In the genomic region with DNA sequence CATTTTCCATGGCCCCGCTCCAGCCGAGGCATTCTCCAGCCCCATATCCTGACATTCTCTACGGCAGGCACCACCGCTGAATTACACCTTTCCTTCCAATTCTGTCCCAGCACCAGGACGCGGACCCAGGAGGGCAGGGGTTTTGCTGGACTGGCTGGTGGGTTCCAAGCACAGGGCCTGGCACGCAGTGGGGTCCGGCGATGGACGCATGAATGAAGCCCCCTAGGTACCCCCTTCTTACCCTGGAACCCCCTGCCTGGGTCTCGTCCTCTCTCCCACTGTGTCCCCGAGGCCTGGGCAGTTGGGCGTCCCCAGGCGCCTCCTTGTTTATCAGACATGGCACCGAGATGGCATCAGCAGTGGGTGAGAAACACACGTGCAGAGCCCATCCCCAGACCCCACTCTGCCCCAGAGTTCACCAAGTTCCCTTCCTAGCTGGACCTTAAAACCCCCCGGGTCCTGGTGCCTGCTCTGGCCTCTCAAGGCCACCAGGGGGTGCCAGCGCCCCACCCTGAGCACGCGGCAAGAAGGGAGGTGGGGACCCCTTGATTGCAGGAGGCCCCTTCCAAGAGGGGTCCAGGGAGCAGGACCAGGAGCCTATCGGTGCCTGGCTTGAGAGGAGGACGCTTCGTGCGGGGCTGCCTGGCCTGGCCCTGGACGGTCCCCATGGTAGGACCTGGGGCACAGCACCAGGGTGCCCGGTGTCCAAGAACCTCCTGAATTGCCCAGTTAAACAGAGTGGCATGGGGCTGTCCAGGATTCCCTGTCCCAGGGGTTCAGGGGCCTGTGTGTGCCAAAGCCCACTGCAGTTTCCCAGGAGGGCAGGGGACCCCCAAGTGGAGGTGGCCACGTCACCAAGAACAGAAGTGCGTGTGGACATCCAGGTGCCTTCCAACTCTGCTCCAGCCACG, we compare ENCODE assay signal across 8 cellular contexts. TPM values are rescaled to one million over a fixed set of nuclear protein-coding genes. Genes with fewer than 3 reads are reported as not detected.
A peak's percentile ranks its signal among the peaks of the same experiment; 100 is the strongest.
DNase-seq lines count a peak whose midpoint lies in the region; ATAC-seq and TF ChIP-seq lines count a peak whose summit lies in the region.

No MANE protein-coding gene starts in this region.

- no peak overlapping the region for H3K27ac Mint-ChIP-seq in activated naive CD4-positive, alpha-beta T cell treated with anti-CD3 and anti-CD28 coated beads for 36 hours

- H3K27me3 Mint-ChIP-seq in activated naive CD4-positive, alpha-beta T cell treated with anti-CD3 and anti-CD28 coated beads for 36 hours (ENCODE audit: low read depth) = no peaks in the 10 kb centered on the region

- H3K4me1 ChIP-seq in Peyer's patch (no peaks in the 10 kb centered on the region), testis (peaks cover 11% of the 10 kb centered on the region)

- TF ChIP-seq POLR2A in Peyer's patch (IDR thresholded peaks at IDR 0.05) (no peak), testis (IDR thresholded peaks at IDR 0.05) (no peak)

- no peaks in the 10 kb centered on the region for H3K36me3 ChIP-seq in Peyer's patch
- H3K36me3 ChIP-seq in testis (ENCODE audit: low read depth, missing control alignments) = no peaks in the 10 kb centered on the region

- WGBS in testis, 2 donors = 73 to 83% methylated on average over 15 to 29 of the region's 29 CpGs

- H3K4me3 Mint-ChIP-seq in activated naive CD4-positive, alpha-beta T cell treated with anti-CD3 and anti-CD28 coated beads for 36 hours = no peak overlapping the region

- no peaks in the 10 kb centered on the region for H3K9me3 Mint-ChIP-seq in activated naive CD4-positive, alpha-beta T cell treated with anti-CD3 and anti-CD28 coated beads for 36 hours

- intact Hi-C loops in activated naive CD4-positive, alpha-beta T cell treated with anti-CD3 and anti-CD28 coated beads for 36 hours (cut with micrococcal nuclease) = loop anchor here (1.0 kb wide), 2 partner anchors 54 to 159 kb away; no protein-coding TSS in a partner anchor
- intact Hi-C loops in testis (cut with DNase I; ENCODE audit: low total_unique reads) = no loop called here

- no peaks in the 10 kb centered on the region for H3K9me3 ChIP-seq in Peyer's patch
- H3K9me3 ChIP-seq in testis = no peaks in the 10 kb centered on the region

- peak; percentile 43 for ATAC-seq in left lobe of liver

- peak; percentile 31 for DNase-seq in activated naive CD4-positive, alpha-beta T cell treated with anti-CD3 and anti-CD28 coated beads for 36 hours
- DNase-seq in activated naive CD4-positive, alpha-beta T cell treated with Interleukin-2 at 50 U/mL for 16 hours = no peak
- no peak for DNase-seq in Peyer's patch
- DNase-seq in astrocyte of the spinal cord (ENCODE audit: low read depth, low spot score) = no peak
- no peak for DNase-seq in left lobe of liver (ENCODE audit: low spot score)
- no peak for DNase-seq in testis
- DNase-seq in GDM1 (lab: John Stamatoyannopoulos, UW) = no peak
- DNase-seq in NCI-H345 (lab: John Stamatoyannopoulos, UW) = no peak

- H3K27ac ChIP-seq in Peyer's patch = no peak overlapping the region
- H3K27ac ChIP-seq in testis = no peak overlapping the region

- H3K36me3 Mint-ChIP-seq in activated naive CD4-positive, alpha-beta T cell treated with anti-CD3 and anti-CD28 coated beads for 36 hours (ENCODE audit: low read depth) = no peaks in the 10 kb centered on the region

- TF ChIP-seq CTCF in Peyer's patch (IDR thresholded peaks at IDR 0.05) (peak; percentile 34 to 81 (median 70)), astrocyte of the spinal cord (IDR thresholded peaks at IDR 0.05; ENCODE audit: low read depth, low read length) (peak; percentile 95), testis (IDR thresholded peaks at IDR 0.05) (peak; percentile 52 to 74 (median 66))

- CTCF ChIA-PET in activated naive CD4-positive, alpha-beta T cell treated with anti-CD3 and anti-CD28 coated beads for 36 hours (lab: Charles Lee) = interaction anchor here (1.1 to 4.0 kb wide), 5 partner anchors 9 to 72 kb away, joined by 4 to 20 read pairs (median 5); no protein-coding TSS in a partner anchor

- H3K4me1 Mint-ChIP-seq in activated naive CD4-positive, alpha-beta T cell treated with anti-CD3 and anti-CD28 coated beads for 36 hours (ENCODE audit: low read depth) = no peaks in the 10 kb centered on the region

- H3K4me3 ChIP-seq in Peyer's patch (no peak overlapping the region), astrocyte of the spinal cord (ENCODE audit: low read depth, low read length) (no peak overlapping the region), testis (no peak overlapping the region)

- H3K27me3 ChIP-seq in Peyer's patch (no peaks in the 10 kb centered on the region), testis (no peaks in the 10 kb centered on the region)

- in situ Hi-C loops in astrocyte of the spinal cord (cut with HindIII; ENCODE audit: low sequenced_read_pairs) = no loop called here

RNA-seq across cellular contexts. Expression of a gene that starts 46.1 kb away (rescaled TPM):
- 1 to 10 TPM; 5.8 to 5.9 TPM for total RNA-seq in activated naive CD4-positive, alpha-beta T cell treated with anti-CD3 and anti-CD28 coated beads for 36 hours
- total RNA-seq in Peyer's patch (10 to 100 TPM in 2 of 4 donors, 1 to 10 TPM in 2; 2.5 to 61.1 (median 11.1) TPM), left lobe of liver (6.9 TPM), testis (10 to 100 TPM; 16.1 to 26.4 TPM)
- 9.0 TPM for polyA plus RNA-seq in testis (ENCODE audit: insufficient read depth, low read depth, low replicate concordance)

RNA-seq across cellular contexts. Expression of a gene that starts 59.6 kb away (rescaled TPM):
- 1 to 10 TPM; 6.8 TPM for total RNA-seq in activated naive CD4-positive, alpha-beta T cell treated with anti-CD3 and anti-CD28 coated beads for 36 hours
- total RNA-seq in Peyer's patch = 10 to 100 TPM; 16.5 to 93.9 (median 71.3) TPM
- total RNA-seq in left lobe of liver = 49.9 TPM
- 10 to 100 TPM; 30.6 to 33.3 TPM for total RNA-seq in testis
- polyA plus RNA-seq in testis (ENCODE audit: insufficient read depth, low read depth, low replicate concordance) = 40.9 TPM
